15 cellular contexts compared by ENCODE assay signal in the genomic region with DNA sequence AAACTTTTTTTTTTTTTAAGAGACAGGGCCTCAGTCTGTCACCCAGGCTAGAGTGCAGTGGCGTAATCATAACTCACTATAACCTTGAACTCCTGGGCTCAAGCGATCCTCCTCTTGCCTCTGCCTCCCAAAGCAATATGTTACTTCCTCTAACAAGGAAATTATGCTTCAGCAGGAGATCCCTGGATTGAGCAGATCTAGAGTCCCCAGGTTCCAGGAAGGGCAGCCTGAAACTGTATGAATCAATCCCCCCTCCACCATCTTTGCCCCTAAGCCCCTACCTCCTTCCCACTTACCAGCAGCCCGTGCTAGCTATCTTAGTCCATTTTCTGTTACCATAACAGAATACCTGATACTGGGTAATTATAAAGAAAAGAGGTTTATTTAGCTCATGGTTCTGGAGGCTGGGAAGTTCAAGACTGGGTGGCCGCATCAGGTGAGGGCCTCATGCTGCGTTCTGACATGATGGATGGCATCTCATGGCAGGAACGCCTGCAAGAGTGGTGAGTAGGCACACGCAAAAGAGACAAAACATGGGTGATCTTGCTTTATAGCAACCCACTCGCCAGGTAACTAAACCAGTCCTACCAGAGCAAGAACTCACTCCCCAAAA.
"Had no signal": no experiment of that assay in that cellular context is flagged by ENCODE, and none has a peak within 500 bp of the region (broad histone marks: within the 10 kb centered on the region; RNA-seq: fewer than 3 reads in every experiment).

No MANE protein-coding gene starts in this region.

- H3K27ac Mint-ChIP-seq: activated CD4-positive, alpha-beta T cell treated with anti-CD3 and anti-CD28 coated beads, Interleukin-2, amount 10 ng/mL, durations not matched to agents 24 days and 14 days; activated naive CD4-positive, alpha-beta T cell treated with anti-CD3 and anti-CD28 coated beads for 36 hours; WTC11 had no signal

- ATAC-seq: gastroesophageal sphincter; naive thymus-derived CD8-positive, alpha-beta T cell; psoas muscle; WTC11 had no signal

- H3K9me3 Mint-ChIP-seq: activated CD4-positive, alpha-beta T cell treated with anti-CD3 and anti-CD28 coated beads, Interleukin-2, amount 10 ng/mL, durations not matched to agents 24 days and 14 days; activated naive CD4-positive, alpha-beta T cell treated with anti-CD3 and anti-CD28 coated beads for 36 hours; naive thymus-derived CD8-positive, alpha-beta T cell; WTC11 had no signal

- H3K4me1 ChIP-seq: colonic mucosa had no signal

- H3K4me3 ChIP-seq: cardiac muscle cell, colonic mucosa, gastroesophageal sphincter, psoas muscle, transverse colon had no signal

- DNase-seq: activated CD4-positive, alpha-beta T cell treated with anti-CD3 and anti-CD28 coated beads, Interleukin-2, amount 10 ng/mL, durations not matched to agents 24 days and 14 days; activated CD8-positive, alpha-beta memory T cell treated with anti-CD3 and anti-CD28 coated beads for 24 hours; activated naive CD4-positive, alpha-beta T cell treated with anti-CD3 and anti-CD28 coated beads for 36 hours; colonic mucosa; effector CD8-positive, alpha-beta T cell; hippocampal formation; naive thymus-derived CD8-positive, alpha-beta T cell; stimulated activated CD4-positive, alpha-beta T cell treated with anti-CD3 and anti-CD28 coated beads, Interleukin-2, amount 100 ng/mL, for 48 hours; stimulated activated CD8-positive, alpha-beta memory T cell treated with anti-CD3 and anti-CD28 coated beads, Interleukin-4, amount 100 ng/mL, for 48 hours; T-helper 1 cell; transverse colon had no signal

- H3K27me3 Mint-ChIP-seq: naive thymus-derived CD8-positive, alpha-beta T cell had no signal

- H3K4me3 Mint-ChIP-seq: activated CD4-positive, alpha-beta T cell treated with anti-CD3 and anti-CD28 coated beads, Interleukin-2, amount 10 ng/mL, durations not matched to agents 24 days and 14 days; activated naive CD4-positive, alpha-beta T cell treated with anti-CD3 and anti-CD28 coated beads for 36 hours; WTC11 had no signal

- H3K9me3 ChIP-seq: colonic mucosa, gastroesophageal sphincter, psoas muscle, transverse colon had no signal

- H3K36me3 ChIP-seq: cardiac muscle cell, colonic mucosa, transverse colon had no signal
